30 cellular contexts compared by ENCODE assay signal in the genomic region with DNA sequence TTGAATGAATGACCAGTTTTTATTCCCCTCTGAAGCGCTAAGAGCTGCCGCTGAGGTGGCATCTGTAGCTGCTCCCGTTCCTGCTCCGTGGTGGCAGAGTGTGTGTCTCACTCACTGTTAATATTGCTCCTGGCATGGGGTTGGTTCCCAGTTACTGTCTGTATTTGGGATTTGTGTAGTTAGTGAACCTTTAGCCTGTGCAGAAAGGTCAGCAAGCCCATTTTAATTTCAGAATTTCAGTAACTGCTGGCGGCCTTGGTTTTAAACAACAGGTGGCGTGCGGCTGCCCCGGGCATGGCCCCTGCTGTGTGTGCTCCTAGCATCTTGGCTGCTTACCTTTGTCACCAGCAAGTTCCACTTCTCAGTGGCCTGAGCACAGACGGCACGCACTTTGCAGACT. TPM values are rescaled to one million over a fixed set of nuclear protein-coding genes. Genes with fewer than 3 reads are reported as not detected.
"Had no signal": no experiment of that assay in that cellular context is flagged by ENCODE, and none has a peak within 500 bp of the region (broad histone marks: within the 10 kb centered on the region; RNA-seq: fewer than 3 reads in every experiment).

No MANE protein-coding gene starts in this region.

- H3K36me3 ChIP-seq: neural progenitor cell had no signal

- H3K4me3 ChIP-seq: ascending aorta, cardiac muscle cell, left lung, lung, neural progenitor cell, right atrium auricular region, thoracic aorta had no signal

- ATAC-seq: activated T-helper 17 cell treated with anti-CD3 and anti-CD28 coated beads, Interleukin-2, amount 50 U/mL, for 72 hours; esophagus mucosa; foreskin keratinocyte; left lung; natural killer cell had no signal

- H2AFZ ChIP-seq: neural progenitor cell, parathyroid adenoma had no signal

- H3K79me2 ChIP-seq: parathyroid adenoma had no signal

- H3K9me3 ChIP-seq: ascending aorta, left lung, right atrium auricular region, thoracic aorta had no signal

- H3K4me1 Mint-ChIP-seq: brain, neural progenitor cell had no signal

- H3K4me3 Mint-ChIP-seq: activated CD4-positive, alpha-beta memory T cell treated with anti-CD3 and anti-CD28 coated beads for 36 hours; activated naive CD8-positive, alpha-beta T cell treated with anti-CD3 and anti-CD28 coated beads for 36 hours; brain; neural progenitor cell; stimulated activated naive CD8-positive, alpha-beta T cell treated with anti-CD3 and anti-CD28 coated beads, Interleukin-15, Interleukin-2, amounts not matched to agents 100 ng/mL and 50 ng/mL, for 24 hours had no signal

- DNase-seq: activated CD4-positive, alpha-beta memory T cell treated with anti-CD3 and anti-CD28 coated beads for 36 hours; activated CD4-positive, alpha-beta T cell treated with anti-CD3 and anti-CD28 coated beads, Interleukin-2, amount 10 ng/mL, durations not matched to agents 24 days and 14 days; activated CD4-positive, CD25-positive, alpha-beta regulatory T cell treated with anti-CD3 and anti-CD28 coated beads, Interleukin-2, amount 50 U/mL, for 72 hours; activated CD8-positive, alpha-beta memory T cell treated with anti-CD3 and anti-CD28 coated beads, Interleukin-2, amount 50 U/mL, for 4 hours; activated naive CD8-positive, alpha-beta T cell treated with anti-CD3 and anti-CD28 coated beads for 36 hours; activated T-cell treated with anti-CD3 and anti-CD28 coated beads, Interleukin-2, amount 50 U/mL, for 1 hour; foreskin keratinocyte; kidney glomerular epithelial cell; left lung; mesendoderm; natural killer cell; occipital lobe; stimulated activated CD4-positive, alpha-beta T cell treated with anti-CD3 and anti-CD28 coated beads, Interleukin-15, amount 100 ng/mL, for 24 hours; stimulated activated CD4-positive, alpha-beta T cell treated with anti-CD3 and anti-CD28 coated beads, Interleukin-2, amount 100 ng/mL, for 24 hours; SW 1271; T1000; trophoblast cell had no signal

- H3K27ac ChIP-seq: ascending aorta, cardiac muscle cell, foreskin keratinocyte, left lung, neural progenitor cell, parathyroid adenoma, right atrium auricular region, thoracic aorta had no signal

- H3K27me3 ChIP-seq: ascending aorta, cardiac muscle cell, foreskin keratinocyte, left lung, neural progenitor cell, right atrium auricular region had no signal

- H3K27me3 Mint-ChIP-seq: activated CD4-positive, alpha-beta memory T cell treated with anti-CD3 and anti-CD28 coated beads for 36 hours; activated CD4-positive, alpha-beta T cell treated with anti-CD3 and anti-CD28 coated beads, Interleukin-2, amount 10 ng/mL, durations not matched to agents 24 days and 14 days; activated naive CD8-positive, alpha-beta T cell treated with anti-CD3 and anti-CD28 coated beads for 36 hours; activated T-helper 17 cell treated with anti-CD3 and anti-CD28 coated beads, Interleukin-2, amount 50 U/mL, for 72 hours; stimulated activated naive CD8-positive, alpha-beta T cell treated with anti-CD3 and anti-CD28 coated beads, Interleukin-15, Interleukin-2, amounts not matched to agents 100 ng/mL and 50 ng/mL, for 24 hours had no signal

- H3K4me2 ChIP-seq: neural progenitor cell had no signal

- H3K9me3 Mint-ChIP-seq: activated CD4-positive, alpha-beta memory T cell treated with anti-CD3 and anti-CD28 coated beads for 36 hours; activated CD4-positive, alpha-beta T cell treated with anti-CD3 and anti-CD28 coated beads, Interleukin-2, amount 10 ng/mL, durations not matched to agents 24 days and 14 days; activated naive CD8-positive, alpha-beta T cell treated with anti-CD3 and anti-CD28 coated beads for 36 hours; activated T-helper 17 cell treated with anti-CD3 and anti-CD28 coated beads, Interleukin-2, amount 50 U/mL, for 72 hours; brain; natural killer cell; neural progenitor cell; stimulated activated naive CD8-positive, alpha-beta T cell treated with anti-CD3 and anti-CD28 coated beads, Interleukin-15, Interleukin-2, amounts not matched to agents 100 ng/mL and 50 ng/mL, for 24 hours; T-helper 1 cell treated with Interleukin-12 subunit alpha and Interleukin-12 subunit beta and Interleukin-4 antibody, amounts not matched to agents 30 μg/mL and 1 μg/mL, for 36 hours had no signal

- H3K4me1 ChIP-seq: ascending aorta, foreskin keratinocyte, left lung, neural progenitor cell, parathyroid adenoma, right atrium auricular region had no signal

- H3K9ac ChIP-seq: neural progenitor cell, parathyroid adenoma had no signal

- H3K27ac Mint-ChIP-seq: activated CD4-positive, alpha-beta memory T cell treated with anti-CD3 and anti-CD28 coated beads for 36 hours; activated CD4-positive, alpha-beta T cell treated with anti-CD3 and anti-CD28 coated beads, Interleukin-2, amount 10 ng/mL, durations not matched to agents 24 days and 14 days; brain; neural progenitor cell; stimulated activated naive CD8-positive, alpha-beta T cell treated with anti-CD3 and anti-CD28 coated beads, Interleukin-15, Interleukin-2, amounts not matched to agents 100 ng/mL and 50 ng/mL, for 24 hours; T-helper 1 cell treated with Interleukin-12 subunit alpha and Interleukin-12 subunit beta and Interleukin-4 antibody, amounts not matched to agents 30 μg/mL and 1 μg/mL, for 36 hours had no signal

RNA-seq across cellular contexts. Expression of a gene that starts 54.1 kb away (rescaled TPM):
- total RNA-seq: ascending aorta, glomerular endothelial cell, right atrium auricular region had no signal
